ENCODE assay signal across 27 cellular contexts in genomic region chr11:62999156-62999555, GRCh38. TPM values are rescaled to one million over a fixed set of nuclear protein-coding genes. Genes with fewer than 3 reads are reported as not detected.
A peak's percentile ranks its signal among the peaks of the same experiment; 100 is the strongest.
DNase-seq lines count a peak whose midpoint lies in the region; ATAC-seq, FAIRE-seq and TF ChIP-seq lines count a peak whose summit lies in the region.
"Had no signal": no experiment of that assay in that cellular context is flagged by ENCODE, and none has a peak within 500 bp of the region (broad histone marks: within the 10 kb centered on the region; RNA-seq: fewer than 3 reads in every experiment).

No MANE protein-coding gene starts in this region.

- H3K4me1 Mint-ChIP-seq in activated naive CD8-positive, alpha-beta T cell treated with anti-CD3 and anti-CD28 coated beads, Interleukin-2, amount 10 ng/mL, durations not matched to agents 7 days and 5 days = peaks cover 2% of the 10 kb centered on the region
- H3K4me1 Mint-ChIP-seq in activated naive CD8-positive, alpha-beta T cell treated with anti-CD3 and anti-CD28 coated beads for 36 hours = no peaks in the 10 kb centered on the region
- no peaks in the 10 kb centered on the region for H3K4me1 Mint-ChIP-seq in astrocyte (ENCODE audit: low read depth, unreplicated experiment)
- H3K4me1 Mint-ChIP-seq: CD14-positive monocyte; CD8-positive, alpha-beta memory T cell had no signal

- no peaks in the 10 kb centered on the region for H3K36me3 Mint-ChIP-seq in activated naive CD8-positive, alpha-beta T cell treated with anti-CD3 and anti-CD28 coated beads, Interleukin-2, amount 10 ng/mL, durations not matched to agents 7 days and 5 days
- H3K36me3 Mint-ChIP-seq in activated naive CD8-positive, alpha-beta T cell treated with anti-CD3 and anti-CD28 coated beads for 36 hours = no peaks in the 10 kb centered on the region
- no peaks in the 10 kb centered on the region for H3K36me3 Mint-ChIP-seq in astrocyte (ENCODE audit: low read depth, unreplicated experiment)
- H3K36me3 Mint-ChIP-seq: CD14-positive monocyte had no signal

- H3K9me3 ChIP-seq in astrocyte (ENCODE audit: insufficient read depth, low read depth, low read length) (no peaks in the 10 kb centered on the region), keratinocyte (ENCODE audit: control insufficient read depth, low read depth, low read length) (no peaks in the 10 kb centered on the region)
- H3K9me3 ChIP-seq: A549; BE2C; BLaER1 treated with 17β-estradiol and CSF1 and Interleukin-3, amounts not matched to agents 10 nM and 100 nM; HAP-1 had no signal

- TF ChIP-seq CTCF in astrocyte (IDR thresholded peaks at IDR 0.05; ENCODE audit: insufficient read depth, low read depth, low read length) = no peak
- no peak for TF ChIP-seq CTCF in bronchial epithelial cell (IDR thresholded peaks at IDR 0.05; ENCODE audit: insufficient read depth, low read length, severe bottlenecking)
- TF ChIP-seq CTCF in keratinocyte (optimal IDR thresholded peaks at IDR 0.05 in 1 of 3, IDR thresholded peaks at IDR 0.05 in 1 of 3, conservative IDR thresholded peaks at IDR 0.05 in 1 of 3; ENCODE audit: extremely low read depth in 1 of 3, insufficient read depth in 2 of 3, low read length in 3 of 3) = no peak

- H3K4me3 ChIP-seq in astrocyte (ENCODE audit: insufficient read depth, low read depth, low read length) (no peak overlapping the region), bronchial epithelial cell (ENCODE audit: low read depth, low read length) (no peak overlapping the region), keratinocyte (ENCODE audit: control insufficient read depth in 2 of 3, extremely low read depth in 1 of 3, insufficient read depth in 2 of 3, low read depth in 1 of 3, low read length in 3 of 3) (no peak overlapping the region)
- H3K4me3 ChIP-seq: A549; BLaER1 treated with 17β-estradiol and CSF1 and Interleukin-3, amounts not matched to agents 10 nM and 100 nM; GM12878; GM23338; HAP-1 had no signal

- dilution Hi-C loops in keratinocyte (cut with MboI; ENCODE audit: extremely low pct_ligation_motif_present, low sequenced_read_pairs) = no loop called here

- H3K9ac ChIP-seq in astrocyte (ENCODE audit: low read length) (no peak overlapping the region), keratinocyte (ENCODE audit: control insufficient read depth, extremely low read depth, insufficient read depth, low read length) (no peak overlapping the region)
- H3K9ac ChIP-seq: BLaER1 treated with 17β-estradiol and CSF1 and Interleukin-3, amounts not matched to agents 10 nM and 100 nM had no signal

- no peaks in the 10 kb centered on the region for H3K4me1 ChIP-seq in astrocyte (ENCODE audit: insufficient read depth, low read length)
- peaks cover 8% of the 10 kb centered on the region for H3K4me1 ChIP-seq in keratinocyte (ENCODE audit: control insufficient read depth, extremely low read depth, insufficient read depth, low read length)
- H3K4me1 ChIP-seq: A549; BE2C; BLaER1 treated with 17β-estradiol and CSF1 and Interleukin-3, amounts not matched to agents 10 nM and 100 nM; HAP-1 had no signal

- peaks cover 2% of the 10 kb centered on the region for H3K27me3 Mint-ChIP-seq in activated naive CD8-positive, alpha-beta T cell treated with anti-CD3 and anti-CD28 coated beads, Interleukin-2, amount 10 ng/mL, durations not matched to agents 7 days and 5 days
- peaks cover 5% of the 10 kb centered on the region for H3K27me3 Mint-ChIP-seq in activated naive CD8-positive, alpha-beta T cell treated with anti-CD3 and anti-CD28 coated beads for 36 hours
- peaks cover 45% of the 10 kb centered on the region for H3K27me3 Mint-ChIP-seq in astrocyte (ENCODE audit: low read depth, unreplicated experiment)

- no peak overlapping the region for H3K4me3 Mint-ChIP-seq in activated naive CD8-positive, alpha-beta T cell treated with anti-CD3 and anti-CD28 coated beads, Interleukin-2, amount 10 ng/mL, durations not matched to agents 7 days and 5 days
- H3K4me3 Mint-ChIP-seq in activated naive CD8-positive, alpha-beta T cell treated with anti-CD3 and anti-CD28 coated beads for 36 hours = no peak overlapping the region
- peak overlapping the region; percentile 50 for H3K4me3 Mint-ChIP-seq in astrocyte (ENCODE audit: unreplicated experiment)
- H3K4me3 Mint-ChIP-seq: CD14-positive monocyte; CD4-positive, alpha-beta T cell; CD8-positive, alpha-beta memory T cell; GM23338; HFFc6 had no signal

- H3K27me3 ChIP-seq in astrocyte (ENCODE audit: insufficient read depth, low read length) (peaks cover 1% of the 10 kb centered on the region), bronchial epithelial cell (ENCODE audit: control insufficient read depth, insufficient read depth, low read length) (no peaks in the 10 kb centered on the region), keratinocyte (ENCODE audit: control insufficient read depth, extremely low read depth, insufficient read depth, low read length) (no peaks in the 10 kb centered on the region)
- H3K27me3 ChIP-seq: BE2C; BLaER1 treated with 17β-estradiol and CSF1 and Interleukin-3, amounts not matched to agents 10 nM and 100 nM had no signal

- H3K27ac ChIP-seq in astrocyte (ENCODE audit: low read depth, low read length) (no peak overlapping the region), keratinocyte (ENCODE audit: control insufficient read depth, insufficient read depth, low read length) (no peak overlapping the region)
- H3K27ac ChIP-seq: A549; BLaER1 treated with 17β-estradiol and CSF1 and Interleukin-3, amounts not matched to agents 10 nM and 100 nM had no signal

- no peaks in the 10 kb centered on the region for H4K20me1 ChIP-seq in astrocyte (ENCODE audit: insufficient read depth, low read length)
- H4K20me1 ChIP-seq in keratinocyte (ENCODE audit: control insufficient read depth, extremely low read depth, insufficient read depth, low read length) = no peaks in the 10 kb centered on the region
- H4K20me1 ChIP-seq: BLaER1 treated with 17β-estradiol and CSF1 and Interleukin-3, amounts not matched to agents 10 nM and 100 nM had no signal

- H3K36me3 ChIP-seq in astrocyte (ENCODE audit: insufficient read depth, low read length) (no peaks in the 10 kb centered on the region), bronchial epithelial cell (ENCODE audit: control insufficient read depth, insufficient read depth, low read length) (no peaks in the 10 kb centered on the region), keratinocyte (ENCODE audit: control insufficient read depth in 2 of 2, extremely low read depth in 1 of 2, insufficient read depth in 2 of 2, low read length in 2 of 2) (no peaks in the 10 kb centered on the region)
- H3K36me3 ChIP-seq: BE2C; BLaER1 treated with 17β-estradiol and CSF1 and Interleukin-3, amounts not matched to agents 10 nM and 100 nM; HAP-1 had no signal

- FAIRE-seq in astrocyte (lab: Jason Lieb, UNC) = no peak
- peak; percentile 72 for FAIRE-seq in bronchial epithelial cell (lab: Jason Lieb, UNC)
- no peak for FAIRE-seq in keratinocyte (lab: Jason Lieb, UNC)
- FAIRE-seq: A549, D721Med, GM12878, GM19239, H54 had no signal

- H3K79me2 ChIP-seq in astrocyte (ENCODE audit: insufficient read depth, low read length) = no peaks in the 10 kb centered on the region
- no peaks in the 10 kb centered on the region for H3K79me2 ChIP-seq in keratinocyte (ENCODE audit: control insufficient read depth, insufficient read depth, low read length)

- no peaks in the 10 kb centered on the region for H3K9me1 ChIP-seq in keratinocyte (ENCODE audit: control insufficient read depth, extremely low read depth, insufficient read depth, low read length)

- peak overlapping the region; percentile 34 for H3K27ac Mint-ChIP-seq in activated naive CD8-positive, alpha-beta T cell treated with anti-CD3 and anti-CD28 coated beads, Interleukin-2, amount 10 ng/mL, durations not matched to agents 7 days and 5 days
- no peak overlapping the region for H3K27ac Mint-ChIP-seq in activated naive CD8-positive, alpha-beta T cell treated with anti-CD3 and anti-CD28 coated beads for 36 hours
- H3K27ac Mint-ChIP-seq in astrocyte (ENCODE audit: unreplicated experiment) = no peak overlapping the region
- H3K27ac Mint-ChIP-seq: CD14-positive monocyte; CD4-positive, alpha-beta T cell; CD8-positive, alpha-beta memory T cell; GM23338; HFFc6 had no signal

- ATAC-seq in activated naive CD8-positive, alpha-beta T cell treated with anti-CD3 and anti-CD28 coated beads, Interleukin-2, amount 10 ng/mL, durations not matched to agents 7 days and 5 days (ENCODE audit: low read depth) = no peak
- ATAC-seq in GM21529 (IDR thresholded peaks at IDR 0.05; ENCODE audit: unreplicated experiment) = no peak
- ATAC-seq: A549, GM12878 had no signal

- H3K4me2 ChIP-seq in astrocyte (ENCODE audit: low read length) (no peak overlapping the region), keratinocyte (ENCODE audit: control insufficient read depth, extremely low read depth, insufficient read depth, low read depth, low read length) (peak overlapping the region; percentile 19)
- H3K4me2 ChIP-seq: A549; BLaER1 treated with 17β-estradiol and CSF1 and Interleukin-3, amounts not matched to agents 10 nM and 100 nM; GM23338 had no signal

- DNase-seq in activated naive CD8-positive, alpha-beta T cell treated with anti-CD3 and anti-CD28 coated beads, Interleukin-2, amount 10 ng/mL, durations not matched to agents 7 days and 5 days = no peak
- no peak for DNase-seq in activated naive CD8-positive, alpha-beta T cell treated with anti-CD3 and anti-CD28 coated beads for 36 hours
- DNase-seq in astrocyte (ENCODE audit: low read depth) = no peak
- no peak for DNase-seq in bronchial epithelial cell (ENCODE audit: low read depth)
- DNase-seq in keratinocyte (ENCODE audit: low read depth, low spot score) = no peak
- no peak for DNase-seq in OCI-M1 (lab: John Stamatoyannopoulos, UW)
- DNase-seq: 8988T; ACHN; AML-193; BE2C; CD4-positive, alpha-beta T cell; CD8-positive, alpha-beta memory T cell; DMS 273 treated with DMSO at 0.1 percent for 48 hours; DMS79; EL; GDM1; HFFc6 had no signal

- H3K9me3 Mint-ChIP-seq in activated naive CD8-positive, alpha-beta T cell treated with anti-CD3 and anti-CD28 coated beads, Interleukin-2, amount 10 ng/mL, durations not matched to agents 7 days and 5 days = no peaks in the 10 kb centered on the region
- no peaks in the 10 kb centered on the region for H3K9me3 Mint-ChIP-seq in activated naive CD8-positive, alpha-beta T cell treated with anti-CD3 and anti-CD28 coated beads for 36 hours
- H3K9me3 Mint-ChIP-seq in astrocyte (ENCODE audit: unreplicated experiment) = peaks cover 10% of the 10 kb centered on the region
- H3K9me3 Mint-ChIP-seq: CD4-positive, alpha-beta T cell; CD8-positive, alpha-beta memory T cell; HFFc6 had no signal

- H2AFZ ChIP-seq in astrocyte (ENCODE audit: low read depth, low read length) (no peak overlapping the region), keratinocyte (ENCODE audit: control insufficient read depth, low read length) (peak overlapping the region; percentile 72)

- POLR2A ChIA-PET in activated naive CD8-positive, alpha-beta T cell treated with anti-CD3 and anti-CD28 coated beads, Interleukin-2, amount 10 ng/mL, durations not matched to agents 7 days and 5 days (lab: Charles Lee) = no interaction called here

RNA-seq across cellular contexts. Expression of gene SLC22A6, which starts 14.4 kb away (rescaled TPM):
- not detected for total RNA-seq in activated naive CD8-positive, alpha-beta T cell treated with anti-CD3 and anti-CD28 coated beads, Interleukin-2, amount 10 ng/mL, durations not matched to agents 7 days and 5 days
- not detected for total RNA-seq in activated naive CD8-positive, alpha-beta T cell treated with anti-CD3 and anti-CD28 coated beads for 36 hours
- total RNA-seq in astrocyte (not detected in 2 replicates), bronchial epithelial cell (not detected in 2 replicates)
- polyA plus RNA-seq in keratinocyte = not detected in 3 replicates
- not detected for polyA plus RNA-seq in keratinocyte (2011; ENCODE audit: low read depth)
- polyA plus RNA-seq in keratinocyte (2011; cell fraction: cytosol; rRNA removed) = not detected in 2 replicates
- polyA plus RNA-seq in keratinocyte (2011; cell fraction: nucleus; rRNA removed) = not detected in 2 replicates
- not detected in 2 replicates for polyA plus RNA-seq in keratinocyte (2012; ENCODE audit: low replicate concordance)
- not detected in 3 replicates for polyA minus RNA-seq in keratinocyte
- not detected for polyA minus RNA-seq in keratinocyte (2011; cell fraction: cytosol; rRNA and poly(A)+ RNA removed)
- polyA minus RNA-seq in keratinocyte (2011; cell fraction: nucleus; rRNA and poly(A)+ RNA removed) = not detected in 2 replicates
- total RNA-seq: CD4-positive, alpha-beta T cell; CD8-positive, alpha-beta memory T cell; GM12878; GM23338; HFFc6 had no signal
- polyA plus RNA-seq: A549; CD14-positive monocyte; CD8-positive, alpha-beta memory T cell; GM12878; GM23338 had no signal

RNA-seq across cellular contexts. Expression of gene SLC22A8, which starts 16.5 kb away (rescaled TPM):
- not detected for total RNA-seq in activated naive CD8-positive, alpha-beta T cell treated with anti-CD3 and anti-CD28 coated beads, Interleukin-2, amount 10 ng/mL, durations not matched to agents 7 days and 5 days
- total RNA-seq in activated naive CD8-positive, alpha-beta T cell treated with anti-CD3 and anti-CD28 coated beads for 36 hours = not detected
- total RNA-seq in astrocyte = not detected in 2 replicates
- total RNA-seq in bronchial epithelial cell = not detected in 2 replicates
- polyA plus RNA-seq in keratinocyte = not detected in 3 replicates
- polyA plus RNA-seq in keratinocyte (2011; ENCODE audit: low read depth) = not detected
- polyA plus RNA-seq in keratinocyte (2011; cell fraction: cytosol; rRNA removed) = not detected in 2 replicates
- not detected in 2 replicates for polyA plus RNA-seq in keratinocyte (2011; cell fraction: nucleus; rRNA removed)
- polyA plus RNA-seq in keratinocyte (2012; ENCODE audit: low replicate concordance) = not detected in 2 replicates
- polyA minus RNA-seq in keratinocyte = not detected in 3 replicates
- not detected for polyA minus RNA-seq in keratinocyte (2011; cell fraction: cytosol; rRNA and poly(A)+ RNA removed)
- polyA minus RNA-seq in keratinocyte (2011; cell fraction: nucleus; rRNA and poly(A)+ RNA removed) = not detected in 2 replicates
- total RNA-seq: CD4-positive, alpha-beta T cell; CD8-positive, alpha-beta memory T cell; GM12878; GM23338; HFFc6 had no signal
- polyA plus RNA-seq: A549; CD14-positive monocyte; CD8-positive, alpha-beta memory T cell; GM12878; GM23338 had no signal
